Comparison of ENCODE assay signal across 27 cellular contexts in genomic region chr3:82293435-82293834, GRCh38.
"Had no signal": no experiment of that assay in that cellular context is flagged by ENCODE, and none has a peak within 500 bp of the region (broad histone marks: within the 10 kb centered on the region; RNA-seq: fewer than 3 reads in every experiment).

No MANE protein-coding gene starts in this region.

- H3K36me3 ChIP-seq: colonic mucosa, esophagus squamous epithelium, gastrocnemius medialis, heart right ventricle, left lung, lower lobe of right lung had no signal

- H3K27me3 Mint-ChIP-seq: dendritic cell treated with granulocyte-macrophage colony-stimulating factor and Interleukin-4, amounts not matched to agents 40 ng/mL and 50 ng/mL, for 4 days; effector memory CD8-positive, alpha-beta T cell; naive B cell had no signal

- H3K9me3 Mint-ChIP-seq: endodermal cell had no signal

- H3K36me3 Mint-ChIP-seq: mesothelial cell of epicardium, naive B cell had no signal

- H3K4me1 ChIP-seq: colonic mucosa, esophagus squamous epithelium, gastrocnemius medialis, heart right ventricle, left lung, lower lobe of right lung had no signal

- H3K27me3 ChIP-seq: colonic mucosa, esophagus squamous epithelium, gastrocnemius medialis, heart right ventricle, left lung had no signal

- DNase-seq: colonic mucosa; cortex of kidney; effector CD8-positive, alpha-beta T cell; effector memory CD8-positive, alpha-beta T cell; endodermal cell; erythroblast; esophagus squamous epithelium; foreskin fibroblast; foreskin melanocyte; gastrocnemius medialis; glutamatergic neuron; head of caudate nucleus; heart right ventricle; hippocampal formation; left cardiac atrium; left lung; left ventricle myocardium superior; lower lobe of right lung; mesenchymal stem cell; mucosa of descending colon; naive B cell had no signal

- ATAC-seq: effector memory CD8-positive, alpha-beta T cell; esophagus mucosa; gastrocnemius medialis; heart right ventricle; left cardiac atrium; left lung; left ventricle myocardium superior; lower lobe of right lung; mucosa of descending colon had no signal

- FAIRE-seq: islet of Langerhans, keratinocyte had no signal

- H3K27ac Mint-ChIP-seq: dendritic cell treated with granulocyte-macrophage colony-stimulating factor and Interleukin-4, amounts not matched to agents 40 ng/mL and 50 ng/mL, for 4 days; effector memory CD8-positive, alpha-beta T cell; endodermal cell; mesothelial cell of epicardium; naive B cell had no signal

- H3K4me3 Mint-ChIP-seq: dendritic cell treated with granulocyte-macrophage colony-stimulating factor and Interleukin-4, amounts not matched to agents 40 ng/mL and 50 ng/mL, for 4 days; effector memory CD8-positive, alpha-beta T cell; endodermal cell; mesothelial cell of epicardium; naive B cell had no signal

- H3K27ac ChIP-seq: colonic mucosa, epithelial cell of prostate, esophagus squamous epithelium, gastrocnemius medialis, heart right ventricle, left lung, lower lobe of right lung had no signal

- H3K4me3 ChIP-seq: colonic mucosa, esophagus squamous epithelium, gastrocnemius medialis, heart right ventricle, left lung, lower lobe of right lung, mucosa of descending colon had no signal

- H3K4me1 Mint-ChIP-seq: endodermal cell, mesothelial cell of epicardium, naive B cell had no signal

- H3K9me3 ChIP-seq: colonic mucosa, esophagus squamous epithelium, gastrocnemius medialis, lower lobe of right lung had no signal
